8 cellular contexts compared by ENCODE assay signal in the genomic region with DNA sequence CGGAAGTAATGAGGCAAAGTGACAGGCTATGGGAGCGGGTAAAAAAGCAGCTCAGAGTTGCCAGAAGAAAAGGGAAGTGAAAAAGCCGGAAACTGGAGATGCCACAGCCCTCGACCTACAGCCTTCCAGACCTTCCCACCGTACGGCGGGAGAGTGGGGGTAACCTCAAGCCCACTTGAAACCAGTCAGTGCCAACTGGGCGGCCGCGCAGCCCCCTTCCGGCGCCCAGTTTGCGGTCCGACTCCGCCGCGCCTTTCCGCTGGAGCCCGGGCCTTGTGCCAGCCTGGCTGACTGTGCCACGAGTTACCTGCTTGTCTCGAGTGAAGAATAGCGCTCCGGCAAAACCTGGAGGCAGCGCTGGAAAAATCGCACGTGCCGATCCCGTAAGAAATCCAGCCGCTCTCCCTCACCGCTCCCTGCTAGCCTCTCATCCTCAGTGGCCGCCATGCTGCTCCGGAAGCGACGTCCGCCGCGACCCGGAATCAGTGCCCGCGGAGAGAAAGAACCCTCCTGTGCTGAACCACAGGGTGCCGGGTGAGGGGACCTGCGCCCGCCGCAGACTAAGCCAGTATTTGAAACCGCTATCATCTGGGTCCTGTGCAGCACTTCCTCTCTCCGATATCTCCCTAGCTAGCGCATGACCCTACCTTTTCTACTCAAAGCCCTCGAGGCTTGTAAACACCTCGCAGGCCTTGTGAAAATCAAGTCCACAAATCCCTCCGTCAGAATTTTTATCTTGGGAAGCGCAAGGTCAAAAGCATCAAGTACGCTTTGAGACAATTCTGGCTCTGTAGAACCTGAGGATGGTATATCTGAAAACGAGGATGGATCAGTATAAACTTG. TPM values are rescaled to one million over a fixed set of nuclear protein-coding genes. Genes with fewer than 3 reads are reported as not detected.
A peak's percentile ranks its signal among the peaks of the same experiment; 100 is the strongest.
DNase-seq lines count a peak whose midpoint lies in the region; ATAC-seq and TF ChIP-seq lines count a peak whose summit lies in the region.

A gene (minus strand): TSS at position 473 of the 843 bp plus-strand sequence. CDS start 26 bp downstream, at position 447.

- POLR2A ChIA-PET in A673 (lab: Charles Lee; ENCODE audit: low non-redundant PET): no interaction called here

- CTCF ChIA-PET in A673 (lab: Charles Lee): no interaction called here

- peaks cover 9% of the 10 kb centered on the region for H3K4me1 ChIP-seq in A673 (ENCODE audit: insufficient read depth, low read length, poor library complexity, severe bottlenecking)

- peaks cover 4% of the 10 kb centered on the region for H3K36me3 Mint-ChIP-seq in central memory CD8-positive, alpha-beta T cell (ENCODE audit: insufficient read depth)

- ATAC-seq in GM18867 (IDR thresholded peaks at IDR 0.05; ENCODE audit: unreplicated experiment) (peak; percentile 94), HG03095 (IDR thresholded peaks at IDR 0.05; ENCODE audit: unreplicated experiment) (peak; percentile 90)
- ATAC-seq in activated CD4-positive, CD25-positive, alpha-beta regulatory T cell treated with anti-CD3 and anti-CD28 coated beads, Interleukin-2, amount 50 U/mL, for 24 hours: peak; percentile 96 to 97
- peak; percentile 93 for ATAC-seq in central memory CD8-positive, alpha-beta T cell (replicated peaks; ENCODE audit: extremely low read depth, poor library complexity, severe bottlenecking)

- H3K27ac Mint-ChIP-seq in central memory CD8-positive, alpha-beta T cell (ENCODE audit: low read depth): peak within 1 kb of the TSS; percentile 97

- no peaks in the 10 kb centered on the region for H3K36me3 ChIP-seq in A673 (ENCODE audit: insufficient read depth, low read length, poor library complexity, severe bottlenecking)

- intact Hi-C loops in A673 (cut with micrococcal nuclease; ENCODE audit: unreplicated experiment): no loop called here

- no peaks in the 10 kb centered on the region for H3K9me3 Mint-ChIP-seq in central memory CD8-positive, alpha-beta T cell

- TF ChIP-seq CTCF in A673 (conservative IDR thresholded peaks at IDR 0.05; ENCODE audit: low read depth, low read length): no peak

- H3K27me3 ChIP-seq in A673 (replicated peaks; ENCODE audit: insufficient read depth, low read depth, low read length, poor library complexity): no peaks in the 10 kb centered on the region

- no peaks in the 10 kb centered on the region for H3K27me3 Mint-ChIP-seq in central memory CD8-positive, alpha-beta T cell

- peak within 1 kb of the TSS; percentile 81 for H3K4me3 ChIP-seq in A673 (ENCODE audit: low read depth, low read length, poor library complexity, severe bottlenecking)

- peaks cover 48% of the 10 kb centered on the region for H3K4me1 Mint-ChIP-seq in central memory CD8-positive, alpha-beta T cell

- H3K9me3 ChIP-seq in A673 (ENCODE audit: low read depth, low read length, poor library complexity, severe bottlenecking): no peaks in the 10 kb centered on the region

- DNase-seq in A673 (ENCODE audit: low spot score) (peak; percentile 87), NCI-H446 (lab: John Stamatoyannopoulos, UW) (peak; percentile 46 to 70), islet precursor cell (peak; percentile 91)
- DNase-seq in central memory CD8-positive, alpha-beta T cell (ENCODE audit: low spot score in 2 of 2): peak; percentile 47 to 49
- DNase-seq in stimulated activated CD4-positive, alpha-beta T cell treated with anti-CD3 and anti-CD28 coated beads, Interleukin-12 subunit alpha, Interleukin-12 subunit beta, amount 100 ng/mL, for 48 hours (ENCODE audit: low read depth in 2 of 3, low spot score in 1 of 3): peak; percentile 54 to 66 (median 56)

- peak within 1 kb of the TSS; percentile 84 for H3K27ac ChIP-seq in A673 (ENCODE audit: low read depth, low read length, poor library complexity, severe bottlenecking)

- peak within 1 kb of the TSS; percentile 88 for H3K4me3 Mint-ChIP-seq in central memory CD8-positive, alpha-beta T cell

- BruUV-seq in A673 (replicated peaks; lab: Mats Ljungman, UMichigan): no TSS peak

RNA-seq across cellular contexts. Expression of the gene that starts here (rescaled TPM):
- total RNA-seq in A673 (2021): 43.0 and 44.1 TPM in 2 replicates

Comparison
In these comparisons a context has a peak if more than half of its experiments do, and no peak if none do; other contexts are left out.
1. Peak in every context shown above with its lines: DNase-seq, ATAC-seq, H3K4me3 ChIP-seq and H3K27ac ChIP-seq.